Comparison of ENCODE assay signal across 22 cellular contexts in the genomic region with DNA sequence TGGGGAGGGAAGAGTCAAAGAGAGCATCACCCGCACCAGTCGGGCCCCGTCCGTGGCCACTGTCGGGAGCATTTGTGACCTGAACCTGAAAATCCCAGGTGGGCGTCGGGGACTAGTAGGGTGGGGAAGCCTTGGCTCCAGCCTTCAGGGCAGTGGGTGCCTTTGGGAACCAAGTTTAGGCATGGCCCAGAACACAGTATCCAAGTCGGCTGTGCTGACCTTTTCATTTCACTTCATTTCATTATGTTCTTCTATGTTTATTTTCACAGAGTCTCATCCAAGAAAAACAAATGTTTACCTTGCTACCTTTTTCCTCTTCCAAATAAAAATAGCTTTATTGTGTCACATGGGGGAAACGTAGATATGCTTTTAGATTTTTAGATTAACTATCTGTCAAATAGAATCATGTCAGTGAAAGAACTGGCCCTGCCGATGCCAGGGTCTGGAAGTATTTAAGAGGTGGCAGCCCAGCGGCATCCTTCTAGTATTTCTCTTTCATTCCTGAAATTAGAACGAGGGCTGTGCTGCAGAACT.
"Had no signal": no experiment of that assay in that cellular context is flagged by ENCODE, and none has a peak within 500 bp of the region (broad histone marks: within the 10 kb centered on the region; RNA-seq: fewer than 3 reads in every experiment).

No MANE protein-coding gene starts in this region.

- H3K9me3 ChIP-seq: ascending aorta, breast epithelium, suprapubic skin had no signal

- H3K36me3 ChIP-seq: breast epithelium had no signal

- H3K9me3 Mint-ChIP-seq: activated CD4-positive, alpha-beta memory T cell treated with anti-CD3 and anti-CD28 coated beads for 36 hours; activated naive CD4-positive, alpha-beta T cell treated with anti-CD3 and anti-CD28 coated beads for 36 hours; activated naive CD8-positive, alpha-beta T cell treated with anti-CD3 and anti-CD28 coated beads, Interleukin-2, amount 50 U/mL, for 24 hours; mesothelial cell of epicardium; nephron progenitor cell; stimulated activated naive CD8-positive, alpha-beta T cell treated with anti-CD3 and anti-CD28 coated beads, Interleukin-15, amount 100 ng/mL, for 72 hours; T-helper 2 cell treated with Interferon-gamma antibody and Interleukin-4, amounts not matched to agents 5 μg/mL and 100 μg/mL, for 36 hours; WTC11 had no signal

- ATAC-seq: activated CD4-positive, alpha-beta T cell treated with anti-CD3 and anti-CD28 coated beads for 36 hours; activated CD8-positive, alpha-beta memory T cell treated with anti-CD3 and anti-CD28 coated beads, Interleukin-2, amount 10 ng/mL, durations not matched to agents 7 days and 5 days; activated naive CD8-positive, alpha-beta T cell treated with anti-CD3 and anti-CD28 coated beads, Interleukin-2, amount 50 U/mL, for 24 hours; foreskin keratinocyte; right cardiac atrium; stimulated activated naive CD8-positive, alpha-beta T cell treated with anti-CD3 and anti-CD28 coated beads, Interleukin-15, amount 100 ng/mL, for 72 hours; WTC11 had no signal

- H3K4me1 Mint-ChIP-seq: activated CD4-positive, alpha-beta T cell treated with anti-CD3 and anti-CD28 coated beads for 36 hours; activated naive CD8-positive, alpha-beta T cell treated with anti-CD3 and anti-CD28 coated beads, Interleukin-2, amount 50 U/mL, for 24 hours; mesothelial cell of epicardium; stimulated activated naive CD8-positive, alpha-beta T cell treated with anti-CD3 and anti-CD28 coated beads, Interleukin-15, amount 100 ng/mL, for 72 hours; WTC11 had no signal

- H3K27ac ChIP-seq: ascending aorta, breast epithelium, foreskin keratinocyte, suprapubic skin had no signal

- H3K27me3 Mint-ChIP-seq: activated CD4-positive, alpha-beta memory T cell treated with anti-CD3 and anti-CD28 coated beads for 36 hours; activated CD4-positive, alpha-beta T cell treated with anti-CD3 and anti-CD28 coated beads for 36 hours; activated CD8-positive, alpha-beta memory T cell treated with anti-CD3 and anti-CD28 coated beads, Interleukin-2, amount 10 ng/mL, durations not matched to agents 7 days and 5 days; activated naive CD8-positive, alpha-beta T cell treated with anti-CD3 and anti-CD28 coated beads, Interleukin-2, amount 50 U/mL, for 24 hours; stimulated activated naive CD8-positive, alpha-beta T cell treated with anti-CD3 and anti-CD28 coated beads, Interleukin-15, amount 100 ng/mL, for 72 hours had no signal

- DNase-seq: activated CD4-positive, alpha-beta memory T cell treated with anti-CD3 and anti-CD28 coated beads for 36 hours; activated CD4-positive, alpha-beta T cell treated with anti-CD3 and anti-CD28 coated beads for 36 hours; activated CD8-positive, alpha-beta memory T cell treated with anti-CD3 and anti-CD28 coated beads, Interleukin-2, amount 10 ng/mL, durations not matched to agents 7 days and 5 days; activated naive CD4-positive, alpha-beta T cell treated with anti-CD3 and anti-CD28 coated beads for 36 hours; activated naive CD8-positive, alpha-beta T cell treated with anti-CD3 and anti-CD28 coated beads, Interleukin-2, amount 50 U/mL, for 24 hours; cortex of kidney; foreskin keratinocyte; glutamatergic neuron; hypothalamus; nephron progenitor cell; nucleus accumbens; posterior cingulate gyrus; right cardiac atrium; small intestine; stimulated activated CD4-positive, alpha-beta T cell treated with anti-CD3 and anti-CD28 coated beads, Interleukin-4, amount 100 ng/mL, for 1 hour; stimulated activated naive CD8-positive, alpha-beta T cell treated with anti-CD3 and anti-CD28 coated beads, Interleukin-15, amount 100 ng/mL, for 72 hours had no signal

- H3K4me1 ChIP-seq: ascending aorta, breast epithelium, foreskin keratinocyte, suprapubic skin had no signal

- H3K4me3 Mint-ChIP-seq: activated CD4-positive, alpha-beta memory T cell treated with anti-CD3 and anti-CD28 coated beads for 36 hours; activated CD4-positive, alpha-beta T cell treated with anti-CD3 and anti-CD28 coated beads for 36 hours; activated CD8-positive, alpha-beta memory T cell treated with anti-CD3 and anti-CD28 coated beads, Interleukin-2, amount 10 ng/mL, durations not matched to agents 7 days and 5 days; activated naive CD4-positive, alpha-beta T cell treated with anti-CD3 and anti-CD28 coated beads for 36 hours; activated naive CD8-positive, alpha-beta T cell treated with anti-CD3 and anti-CD28 coated beads, Interleukin-2, amount 50 U/mL, for 24 hours; mesothelial cell of epicardium; nephron progenitor cell; stimulated activated naive CD8-positive, alpha-beta T cell treated with anti-CD3 and anti-CD28 coated beads, Interleukin-15, amount 100 ng/mL, for 72 hours; T-helper 2 cell treated with Interferon-gamma antibody and Interleukin-4, amounts not matched to agents 5 μg/mL and 100 μg/mL, for 36 hours; WTC11 had no signal

- H3K4me3 ChIP-seq: ascending aorta, breast epithelium, suprapubic skin had no signal

- H3K27ac Mint-ChIP-seq: activated CD4-positive, alpha-beta memory T cell treated with anti-CD3 and anti-CD28 coated beads for 36 hours; activated CD4-positive, alpha-beta T cell treated with anti-CD3 and anti-CD28 coated beads for 36 hours; activated CD8-positive, alpha-beta memory T cell treated with anti-CD3 and anti-CD28 coated beads, Interleukin-2, amount 10 ng/mL, durations not matched to agents 7 days and 5 days; activated naive CD4-positive, alpha-beta T cell treated with anti-CD3 and anti-CD28 coated beads for 36 hours; activated naive CD8-positive, alpha-beta T cell treated with anti-CD3 and anti-CD28 coated beads, Interleukin-2, amount 50 U/mL, for 24 hours; mesothelial cell of epicardium; nephron progenitor cell; T-helper 2 cell treated with Interferon-gamma antibody and Interleukin-4, amounts not matched to agents 5 μg/mL and 100 μg/mL, for 36 hours; WTC11 had no signal

- H3K36me3 Mint-ChIP-seq: activated CD8-positive, alpha-beta memory T cell treated with anti-CD3 and anti-CD28 coated beads, Interleukin-2, amount 10 ng/mL, durations not matched to agents 7 days and 5 days had no signal

- H3K27me3 ChIP-seq: ascending aorta, breast epithelium, foreskin keratinocyte, suprapubic skin had no signal
